Comparison of ENCODE assay signal across 16 cellular contexts in the genomic region with DNA sequence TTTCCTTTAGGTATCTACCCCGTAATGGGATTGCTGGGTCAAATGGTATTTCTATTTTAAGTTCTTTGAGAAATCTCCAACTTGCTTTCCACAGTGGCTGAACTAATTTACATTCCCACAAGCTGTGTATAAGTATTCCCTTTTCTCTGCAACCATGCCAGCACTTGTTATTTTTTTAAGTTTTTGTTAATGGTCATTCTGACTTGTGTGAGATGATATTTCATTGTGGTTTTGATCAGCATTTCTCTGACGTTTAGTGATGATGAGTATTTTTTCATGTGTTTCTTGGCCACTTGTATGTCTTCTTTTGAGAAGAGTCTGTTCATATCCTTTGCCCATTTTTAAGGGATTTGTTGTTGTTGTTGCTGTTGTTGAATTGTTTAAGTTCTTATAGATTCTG.
DNase-seq lines count a peak whose midpoint lies in the region; TF ChIP-seq lines count a peak whose summit lies in the region.
"Had no signal": no experiment of that assay in that cellular context is flagged by ENCODE, and none has a peak within 500 bp of the region (broad histone marks: within the 10 kb centered on the region; RNA-seq: fewer than 3 reads in every experiment).

No MANE protein-coding gene starts in this region.

- H3K27ac ChIP-seq in GM23248 (no peak overlapping the region), PC-9 (peak overlapping the region; percentile 80; the same call in 1 of the 2 replicates), fibroblast of lung (ENCODE audit: insufficient read depth, low read length) (no peak overlapping the region)
- H3K27ac ChIP-seq: BLaER1, Peyer's patch had no signal

- H3K4me1 ChIP-seq in GM23248 (ENCODE audit: insufficient read depth) (peaks cover 14% of the 10 kb centered on the region), PC-9 (replicated peaks; ENCODE audit: insufficient read depth) (peaks cover 28% of the 10 kb centered on the region), fibroblast of lung (ENCODE audit: control insufficient read depth, extremely low read depth, insufficient read depth, low read length) (peaks cover 2% of the 10 kb centered on the region), skeletal muscle satellite cell (ENCODE audit: control insufficient read depth, insufficient read depth, low read length) (peaks cover 27% of the 10 kb centered on the region)
- H3K4me1 ChIP-seq: BLaER1, Peyer's patch had no signal

- H3F3A ChIP-seq in GM23248 (ENCODE audit: insufficient read depth) (peaks cover 11% of the 10 kb centered on the region), PC-9 (ENCODE audit: insufficient read depth, low read depth) (peaks cover 22% of the 10 kb centered on the region)

- TF ChIP-seq CTCF in PC-9 (conservative IDR thresholded peaks at IDR 0.05): no peak
- TF ChIP-seq CTCF in fibroblast of lung (conservative IDR thresholded peaks at IDR 0.05 in 1 of 2, IDR thresholded peaks at IDR 0.05 in 1 of 2; ENCODE audit: low read depth in 1 of 2, low read length in 2 of 2): no peak

- 46 to 48% methylated on average over 2 of the region's 2 CpGs for WGBS in GM23248 (ENCODE audit: low coverage in 1 of 2, low lambda C conversion rate in 2 of 2, missing lambda C conversion rate in 2 of 2), 2 experiments

- H3K4me2 ChIP-seq in GM23248 (ENCODE audit: unreplicated experiment) (no peak overlapping the region), PC-9 (peak overlapping the region; percentile 50; the same call in 1 of the 2 replicates), fibroblast of lung (ENCODE audit: extremely low read depth, insufficient read depth, low read length) (no peak overlapping the region), skeletal muscle satellite cell (ENCODE audit: low read length) (no peak overlapping the region)
- H3K4me2 ChIP-seq: BLaER1 had no signal

- H3K9me3 ChIP-seq in GM23248 (ENCODE audit: low read depth): no peaks in the 10 kb centered on the region
- no peaks in the 10 kb centered on the region for H3K9me3 ChIP-seq in PC-9 (ENCODE audit: insufficient read depth, low read depth)
- H3K9me3 ChIP-seq in fibroblast of lung (ENCODE audit: control insufficient read depth, insufficient read depth, low read depth, low read length): no peaks in the 10 kb centered on the region
- no peaks in the 10 kb centered on the region for H3K9me3 ChIP-seq in skeletal muscle satellite cell (replicated peaks; ENCODE audit: low read length)
- H3K9me3 ChIP-seq: BLaER1, Peyer's patch had no signal

- POLR2A ChIA-PET in PC-9 (lab: Charles Lee; ENCODE audit: unreplicated experiment): no interaction called here

- H3K9me2 ChIP-seq in GM23248 (ENCODE audit: insufficient read depth): no peaks in the 10 kb centered on the region
- H3K9me2 ChIP-seq in PC-9 (ENCODE audit: insufficient read depth): no peaks in the 10 kb centered on the region

- H3K9ac ChIP-seq in GM23248 (no peak overlapping the region), fibroblast of lung (ENCODE audit: insufficient read depth, low read length) (no peak overlapping the region), skeletal muscle satellite cell (ENCODE audit: low read depth, low read length) (peak overlapping the region; percentile 20)
- H3K9ac ChIP-seq: BLaER1 had no signal

- H3K4me3 ChIP-seq in GM23248: no peak overlapping the region
- H3K4me3 ChIP-seq in PC-9: no peak overlapping the region
- H3K4me3 ChIP-seq in fibroblast of lung (replicated peaks in 1 of 4; ENCODE audit: control extremely low read depth in 1 of 4, insufficient read depth in 1 of 4, low read depth in 3 of 4, low read length in 4 of 4): no peak overlapping the region
- no peak overlapping the region for H3K4me3 ChIP-seq in skeletal muscle satellite cell (ENCODE audit: low read length)
- H3K4me3 ChIP-seq: BLaER1, K562, Peyer's patch had no signal

- CTCF ChIA-PET in PC-9 (lab: Charles Lee): no interaction called here

- intact Hi-C loops in PC-9 (cut with micrococcal nuclease; ENCODE audit: unreplicated experiment): no loop called here

- BruUV-seq in PC-9 (replicated peaks; lab: Mats Ljungman, UMichigan): no TSS peak

- in situ Hi-C loops in GM23248 (cut with MboI): no loop called here

- DNase-seq in GM23248: peak; percentile 12
- no peak for DNase-seq in PC-9
- DNase-seq in fibroblast of lung (ENCODE audit: low read depth in 2 of 2): peak; percentile 3 to 48
- no peak for DNase-seq in NCI-H748 treated with DMSO at 0.1 percent for 48 hours (lab: John Stamatoyannopoulos, UW)
- DNase-seq in NCI-H1105 treated with DMSO at 0.1 percent for 48 hours (lab: John Stamatoyannopoulos, UW): no peak
- DNase-seq in SW480 (ENCODE audit: low spot score): no peak
- DNase-seq: DMS 273 treated with DMSO at 0.1 percent for 48 hours, H9, NCI-H1092, NCI-H1694, NCI-H446, Peyer's patch, SHP77 treated with DMSO at 0.1 percent for 48 hours had no signal

- H3K27me3 ChIP-seq in GM23248 (replicated peaks; ENCODE audit: insufficient read depth) (no peaks in the 10 kb centered on the region), PC-9 (ENCODE audit: insufficient read depth, low read depth) (no peaks in the 10 kb centered on the region), fibroblast of lung (ENCODE audit: control insufficient read depth, insufficient read depth, low read length) (no peaks in the 10 kb centered on the region), skeletal muscle satellite cell (ENCODE audit: control insufficient read depth, insufficient read depth, low read length) (no peaks in the 10 kb centered on the region)
- H3K27me3 ChIP-seq: BLaER1, Peyer's patch had no signal

- H2AFZ ChIP-seq in GM23248: no peak overlapping the region
- no peak overlapping the region for H2AFZ ChIP-seq in PC-9
- H2AFZ ChIP-seq in fibroblast of lung (ENCODE audit: low read length): no peak overlapping the region

- H4K20me1 ChIP-seq in GM23248 (ENCODE audit: insufficient read depth): no peaks in the 10 kb centered on the region
- no peaks in the 10 kb centered on the region for H4K20me1 ChIP-seq in PC-9 (ENCODE audit: insufficient read depth)
- no peaks in the 10 kb centered on the region for H4K20me1 ChIP-seq in fibroblast of lung (ENCODE audit: control insufficient read depth, extremely low read depth, insufficient read depth, low read length)
- H4K20me1 ChIP-seq: BLaER1 had no signal

- H3K36me3 ChIP-seq in GM23248 (ENCODE audit: low read depth) (no peaks in the 10 kb centered on the region), PC-9 (ENCODE audit: low read depth) (no peaks in the 10 kb centered on the region), fibroblast of lung (ENCODE audit: control insufficient read depth, insufficient read depth, low read length) (no peaks in the 10 kb centered on the region), skeletal muscle satellite cell (ENCODE audit: insufficient read depth, low read length) (no peaks in the 10 kb centered on the region)
- H3K36me3 ChIP-seq: BLaER1, Peyer's patch had no signal

- H3K79me2 ChIP-seq in GM23248 (ENCODE audit: insufficient read depth) (no peaks in the 10 kb centered on the region), PC-9 (ENCODE audit: low read depth) (0 out of 2 replicates have a peak, but pooled peaks cover 3% of the 10 kb centered on the region), fibroblast of lung (ENCODE audit: control insufficient read depth, insufficient read depth, low read length) (no peaks in the 10 kb centered on the region)

Comparison
In these comparisons a context has a peak if more than half of its experiments do, and no peak if none do; other contexts are left out.
1. DNase-seq: peak in GM23248 (single experiment) and fibroblast of lung (2 of 2); none in PC-9 (0 of 2), NCI-H748 treated with DMSO at 0.1 percent for 48 hours (single experiment), NCI-H1105 treated with DMSO at 0.1 percent for 48 hours (single experiment) and SW480 (single experiment).